12 cellular contexts compared by ENCODE assay signal in genomic region chrX:37776283-37776986, GRCh38. TPM values are rescaled to one million over a fixed set of nuclear protein-coding genes. Genes with fewer than 3 reads are reported as not detected.
DNase-seq lines count a peak whose midpoint lies in the region; ATAC-seq and TF ChIP-seq lines count a peak whose summit lies in the region.
"Had no signal": no experiment of that assay in that cellular context is flagged by ENCODE, and none has a peak within 500 bp of the region (broad histone marks: within the 10 kb centered on the region; RNA-seq: fewer than 3 reads in every experiment).

No MANE protein-coding gene starts in this region.

- H3K4me1 ChIP-seq in KMS-11 (ENCODE audit: low read depth, poor library complexity, severe bottlenecking) (peaks cover 24% of the 10 kb centered on the region), neutrophil (ENCODE audit: control insufficient read depth in 1 of 2, insufficient read depth in 1 of 2, low read depth in 1 of 2, low read length in 1 of 2) (peaks cover 45 to 54% of the 10 kb centered on the region in 2 experiments)
- H3K4me1 ChIP-seq: A549, parathyroid adenoma had no signal

- no peaks in the 10 kb centered on the region for H3K79me2 ChIP-seq in KMS-11 (ENCODE audit: insufficient read depth, low read depth)
- H3K79me2 ChIP-seq: parathyroid adenoma had no signal

- peak; percentile 39 for DNase-seq in SIG-M5 treated with dmso at 0.1 percent for 504 hours (lab: John Stamatoyannopoulos, UW; ENCODE audit: unreplicated experiment)
- no peak for DNase-seq in SIG-M5 (lab: John Stamatoyannopoulos, UW)
- no peak for DNase-seq in dorsolateral prefrontal cortex
- no peak for DNase-seq in dermis blood vessel endothelial cell
- no peak for DNase-seq in glomerular visceral epithelial cell (ENCODE audit: extremely low spot score)
- DNase-seq: NCI-H1694 treated with DMSO at 0.1 percent for 48 hours had no signal

- no peaks in the 10 kb centered on the region for H4K20me1 ChIP-seq in KMS-11 (ENCODE audit: insufficient read depth)

- H3K4me2 ChIP-seq in KMS-11 = peak overlapping the region; percentile 29; the same call in 1 of the 2 replicates
- H3K4me2 ChIP-seq: A549 had no signal

- peak; percentile 81 for ATAC-seq in GM21825 (IDR thresholded peaks at IDR 0.05; ENCODE audit: unreplicated experiment)
- ATAC-seq: A549 had no signal

- no peak overlapping the region for H2AFZ ChIP-seq in KMS-11 (ENCODE audit: low read depth)
- H2AFZ ChIP-seq: parathyroid adenoma had no signal

- H3K9me3 ChIP-seq in neutrophil = no peaks in the 10 kb centered on the region
- H3K9me3 ChIP-seq: A549 had no signal

- no peak overlapping the region for H3K9ac ChIP-seq in KMS-11
- H3K9ac ChIP-seq: parathyroid adenoma had no signal

- H3K4me3 ChIP-seq in KMS-11 (IDR thresholded peaks at IDR 0.05; ENCODE audit: insufficient read depth, low read depth, low read length) (no peak overlapping the region), neutrophil (ENCODE audit: low read depth in 1 of 2, low read length in 1 of 2) (no peak overlapping the region), dorsolateral prefrontal cortex (no peak overlapping the region)
- H3K4me3 ChIP-seq: A549 had no signal

- no peaks in the 10 kb centered on the region for H3K36me3 ChIP-seq in KMS-11 (ENCODE audit: insufficient read depth)
- H3K36me3 ChIP-seq in neutrophil = no peaks in the 10 kb centered on the region

- H3K27me3 ChIP-seq in KMS-11 (ENCODE audit: insufficient read depth, low read depth) = no peaks in the 10 kb centered on the region
- H3K27me3 ChIP-seq in neutrophil = no peaks in the 10 kb centered on the region
- peaks cover 0 to 34% (median 0%) of the 10 kb centered on the region in 45 donors for H3K27me3 ChIP-seq in dorsolateral prefrontal cortex

- intact Hi-C loops in dorsolateral prefrontal cortex (cut with DNase I) = no loop called here

- TF ChIP-seq CTCF in KMS-11 (conservative IDR thresholded peaks at IDR 0.05; ENCODE audit: low read depth, low read length) (no peak), neutrophil (IDR thresholded peaks at IDR 0.05) (no peak), dorsolateral prefrontal cortex (IDR thresholded peaks at IDR 0.05 in 54 of 56, conservative IDR thresholded peaks at IDR 0.05 in 2 of 56; ENCODE audit: low read depth in 1 of 56, partially characterized antibody in 56 of 56) (no peak)

- H3K27ac ChIP-seq in KMS-11 (no peak overlapping the region), neutrophil (peak overlapping the region; percentile 76), dorsolateral prefrontal cortex (no peak overlapping the region)
- H3K27ac ChIP-seq: A549, parathyroid adenoma had no signal

RNA-seq across cellular contexts. Expression of gene CYBB, which starts 3.4 kb away (rescaled TPM):
- 10 to 100 TPM in 83 of 120 experiments, 1 to 10 TPM in 37; 2.2 to 55.0 (median 12.7) TPM for total RNA-seq in dorsolateral prefrontal cortex
- total RNA-seq in dermis blood vessel endothelial cell = not detected in 2 replicates
- total RNA-seq: bronchial epithelial cell had no signal
